11 cellular contexts compared by ENCODE assay signal in genomic region chr12:2198088-2198501, GRCh38.
A peak's percentile ranks its signal among the peaks of the same experiment; 100 is the strongest.
DNase-seq lines count a peak whose midpoint lies in the region; ATAC-seq and TF ChIP-seq lines count a peak whose summit lies in the region.
"Had no signal": no experiment of that assay in that cellular context is flagged by ENCODE, and none has a peak within 500 bp of the region (broad histone marks: within the 10 kb centered on the region; RNA-seq: fewer than 3 reads in every experiment).

No MANE protein-coding gene starts in this region.

- DNase-seq in HCEC 1CT (peak; percentile 69), adipocyte (ENCODE audit: low read depth) (peak; percentile 74), heart right ventricle (peak in 1 of 2 donors; percentile 35), putamen (ENCODE audit: low spot score) (peak; percentile 78)
- DNase-seq in activated CD4-positive, CD25-positive, alpha-beta regulatory T cell (lab: John Stamatoyannopoulos, UW): no peak
- DNase-seq: activated gamma-delta T cell treated with Interleukin-2 at 50 U/mL for 16 hours, hippocampal formation, upper lobe of left lung had no signal

- peak overlapping the region in 9 of 10 donors; percentile 10 to 82 (median 58) for H3K27ac ChIP-seq in heart right ventricle
- H3K27ac ChIP-seq: upper lobe of left lung had no signal

- intact Hi-C loops in heart right ventricle (cut with DNase I): no loop called here

- no peak for TF ChIP-seq CTCF in heart right ventricle (IDR thresholded peaks at IDR 0.05)

- no peaks in the 10 kb centered on the region for H3K9me3 ChIP-seq in adipocyte (ENCODE audit: control insufficient read depth, low read length)
- no peaks in the 10 kb centered on the region for H3K9me3 ChIP-seq in heart right ventricle
- H3K9me3 ChIP-seq: upper lobe of left lung had no signal

- H3K27me3 ChIP-seq in adipocyte (replicated peaks; ENCODE audit: control insufficient read depth, insufficient read depth, low read length) (no peaks in the 10 kb centered on the region), heart right ventricle (no peaks in the 10 kb centered on the region)
- H3K27me3 ChIP-seq: upper lobe of left lung had no signal

- H3K36me3 ChIP-seq in adipocyte (ENCODE audit: control insufficient read depth, insufficient read depth, low read length, severe bottlenecking) (no peaks in the 10 kb centered on the region), heart right ventricle (peaks cover 0 to under 1% (median 0%) of the 10 kb centered on the region in 9 donors)
- H3K36me3 ChIP-seq: upper lobe of left lung had no signal

- WGBS in heart right ventricle, 2 donors: 19 to 23% methylated on average over 15 of the region's 15 CpGs

- H3K4me3 ChIP-seq in adipocyte (ENCODE audit: low read length): no peak overlapping the region
- H3K4me3 ChIP-seq in heart right ventricle: no peak overlapping the region
- H3K4me3 ChIP-seq: upper lobe of left lung had no signal

- H3K9ac ChIP-seq in adipocyte (ENCODE audit: low read length): no peak overlapping the region

- ATAC-seq in heart right ventricle (peak in 6 of 8 donors; percentile 50 to 81 (median 60)), HG03439 (IDR thresholded peaks at IDR 0.05; ENCODE audit: unreplicated experiment) (no peak), GM19397 (IDR thresholded peaks at IDR 0.05; ENCODE audit: unreplicated experiment) (no peak), HG02884 (IDR thresholded peaks at IDR 0.05; ENCODE audit: unreplicated experiment) (no peak)

- H3K4me1 ChIP-seq in adipocyte (ENCODE audit: control insufficient read depth, insufficient read depth, low read length): no peaks in the 10 kb centered on the region
- peaks cover 8 to 63% (median 48%) of the 10 kb centered on the region in 9 donors for H3K4me1 ChIP-seq in heart right ventricle
- H3K4me1 ChIP-seq: upper lobe of left lung had no signal

Comparison
In these comparisons a context has a peak if more than half of its experiments do, and no peak if none do; other contexts are left out.
1. DNase-seq: peak in HCEC 1CT (single experiment), adipocyte (single experiment) and putamen (single experiment); none in activated CD4-positive, CD25-positive, alpha-beta regulatory T cell (0 of 4).
2. ATAC-seq: peak in heart right ventricle (6 of 8); none in HG03439 (single experiment), GM19397 (single experiment) and HG02884 (single experiment).